Comparison of ENCODE assay signal across 9 cellular contexts in the genomic region with DNA sequence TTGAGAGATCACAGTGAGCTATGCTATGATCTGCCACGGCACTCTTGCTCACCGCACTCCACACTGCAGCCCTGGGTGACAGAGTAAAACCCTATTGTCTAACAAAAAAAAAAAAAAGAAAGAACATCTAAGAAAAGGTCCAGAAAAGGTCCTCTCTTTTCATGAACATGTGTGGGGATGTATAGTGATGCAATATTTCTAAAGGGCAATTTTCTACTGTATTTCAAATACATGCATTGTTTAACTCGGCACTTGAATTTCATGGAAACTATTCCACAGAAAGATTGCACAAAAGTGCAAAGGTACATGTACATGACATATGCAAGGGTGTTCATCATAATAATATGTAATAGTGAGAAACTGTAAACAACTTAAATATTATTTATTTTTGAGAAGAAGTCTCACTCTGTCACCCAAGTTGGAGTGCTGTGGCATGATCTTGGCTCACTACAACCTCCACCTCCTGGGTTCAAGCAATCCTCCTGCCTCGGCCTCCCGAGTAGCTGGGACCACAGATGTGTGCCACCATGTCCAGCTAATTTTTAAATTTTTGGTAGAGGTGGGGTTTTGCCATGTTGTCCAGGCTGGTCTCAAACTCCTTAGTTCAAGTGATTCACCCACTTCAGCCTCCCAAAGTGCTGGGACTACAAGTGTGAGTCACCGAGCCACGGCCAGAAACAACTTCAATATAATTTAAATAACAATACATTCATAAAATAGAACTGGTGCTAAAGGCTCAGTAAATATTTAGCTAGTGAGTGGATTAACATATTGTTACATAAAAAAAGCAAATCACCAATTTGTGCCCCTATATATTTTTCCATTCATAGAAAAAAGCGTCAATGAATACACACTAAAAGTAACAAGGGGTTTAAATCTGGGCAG. TPM values are rescaled to one million over a fixed set of nuclear protein-coding genes. Genes with fewer than 3 reads are reported as not detected.
DNase-seq lines count a peak whose midpoint lies in the region; ATAC-seq, FAIRE-seq and TF ChIP-seq lines count a peak whose summit lies in the region.
"Had no signal": no experiment of that assay in that cellular context is flagged by ENCODE, and none has a peak within 500 bp of the region (broad histone marks: within the 10 kb centered on the region; RNA-seq: fewer than 3 reads in every experiment).

No MANE protein-coding gene starts in this region.

- H3K27ac Mint-ChIP-seq in CD4-positive, CD25-positive, alpha-beta regulatory T cell: peak overlapping the region in 2 of 3 donors; percentile 84 to 98
- peak overlapping the region; percentile 99 for H3K27ac Mint-ChIP-seq in activated naive CD8-positive, alpha-beta T cell treated with anti-CD3 and anti-CD28 coated beads for 36 hours

- no peak for ATAC-seq in CD4-positive, CD25-positive, alpha-beta regulatory T cell (ENCODE audit: low read depth in 2 of 2)
- ATAC-seq in right lobe of liver (no peak), pancreas (no peak), GM21515 (IDR thresholded peaks at IDR 0.05; ENCODE audit: unreplicated experiment) (no peak)

- no peaks in the 10 kb centered on the region for H3K9me3 Mint-ChIP-seq in CD4-positive, CD25-positive, alpha-beta regulatory T cell
- no peaks in the 10 kb centered on the region for H3K9me3 Mint-ChIP-seq in activated naive CD8-positive, alpha-beta T cell treated with anti-CD3 and anti-CD28 coated beads for 36 hours
- H3K9me3 Mint-ChIP-seq: IgD-negative memory B cell had no signal

- H3K4me1 ChIP-seq in CD4-positive, CD25-positive, alpha-beta regulatory T cell (ENCODE audit: control insufficient read depth, insufficient read depth, low read length, poor library complexity, severe bottlenecking): peaks cover 33% of the 10 kb centered on the region
- peaks cover 0 to 12% (median 4%) of the 10 kb centered on the region in 4 donors for H3K4me1 ChIP-seq in right lobe of liver
- H3K4me1 ChIP-seq in pancreas: peaks cover 0 to 13% (median 11%) of the 10 kb centered on the region in 3 donors

- peak overlapping the region; percentile 88 for H3K27ac ChIP-seq in CD4-positive, CD25-positive, alpha-beta regulatory T cell (ENCODE audit: insufficient read depth, low read length, poor library complexity, severe bottlenecking)
- peak overlapping the region; percentile 96 for H3K27ac ChIP-seq in HL-60 (replicated peaks)
- H3K27ac ChIP-seq in right lobe of liver: peak overlapping the region in 2 of 3 donors; percentile 54 to 78
- peak overlapping the region in 2 of 4 donors; percentile 88 to 90 for H3K27ac ChIP-seq in pancreas

- H3K4me3 ChIP-seq in CD4-positive, CD25-positive, alpha-beta regulatory T cell (ENCODE audit: low read depth, low read length): no peak overlapping the region
- H3K4me3 ChIP-seq in HL-60 (replicated peaks; ENCODE audit: insufficient read depth, low read length): no peak overlapping the region
- peak overlapping the region in 1 of 3 donors; percentile 97 for H3K4me3 ChIP-seq in right lobe of liver
- no peak overlapping the region for H3K4me3 ChIP-seq in pancreas

- no peak for TF ChIP-seq CTCF in HL-60 (IDR thresholded peaks at IDR 0.05; ENCODE audit: insufficient read depth, low read length)
- TF ChIP-seq CTCF in right lobe of liver (IDR thresholded peaks at IDR 0.05): no peak
- TF ChIP-seq CTCF in pancreas (IDR thresholded peaks at IDR 0.05): no peak

- 82% methylated on average over 8 of the region's 8 CpGs for WGBS in right lobe of liver (ENCODE audit: insufficient coverage, low coverage, low lambda C conversion rate, missing lambda C conversion rate)
- WGBS in pancreas, 2 donors: 86 to 92% methylated on average over 8 of the region's 8 CpGs

- H3K4me3 Mint-ChIP-seq in CD4-positive, CD25-positive, alpha-beta regulatory T cell: peak overlapping the region in 1 of 4 donors; percentile 99
- peak overlapping the region; percentile 100 for H3K4me3 Mint-ChIP-seq in activated naive CD8-positive, alpha-beta T cell treated with anti-CD3 and anti-CD28 coated beads for 36 hours

- H3K4me1 Mint-ChIP-seq in CD4-positive, CD25-positive, alpha-beta regulatory T cell: peaks cover 0 to 40% (median 28%) of the 10 kb centered on the region in 4 donors
- peaks cover 26% of the 10 kb centered on the region for H3K4me1 Mint-ChIP-seq in activated naive CD8-positive, alpha-beta T cell treated with anti-CD3 and anti-CD28 coated beads for 36 hours

- H3K27me3 Mint-ChIP-seq in CD4-positive, CD25-positive, alpha-beta regulatory T cell: no peaks in the 10 kb centered on the region
- peaks cover 4% of the 10 kb centered on the region for H3K27me3 Mint-ChIP-seq in activated naive CD8-positive, alpha-beta T cell treated with anti-CD3 and anti-CD28 coated beads for 36 hours
- H3K27me3 Mint-ChIP-seq: IgD-negative memory B cell had no signal

- no peaks in the 10 kb centered on the region for H3K9me3 ChIP-seq in CD4-positive, CD25-positive, alpha-beta regulatory T cell (ENCODE audit: control insufficient read depth in 2 of 2, low read length in 2 of 2)
- H3K9me3 ChIP-seq in right lobe of liver (no peaks in the 10 kb centered on the region), pancreas (no peaks in the 10 kb centered on the region)

- no peak for FAIRE-seq in pancreas (lab: Jason Lieb, UNC)

- no peaks in the 10 kb centered on the region for H3K36me3 ChIP-seq in CD4-positive, CD25-positive, alpha-beta regulatory T cell (ENCODE audit: control insufficient read depth, insufficient read depth, low read length)
- H3K36me3 ChIP-seq in right lobe of liver (no peaks in the 10 kb centered on the region), pancreas (no peaks in the 10 kb centered on the region)

- peaks cover 3% of the 10 kb centered on the region for H3K36me3 Mint-ChIP-seq in CD4-positive, CD25-positive, alpha-beta regulatory T cell
- H3K36me3 Mint-ChIP-seq in activated naive CD8-positive, alpha-beta T cell treated with anti-CD3 and anti-CD28 coated beads for 36 hours: peaks cover 31% of the 10 kb centered on the region
- H3K36me3 Mint-ChIP-seq: IgD-negative memory B cell had no signal

- intact Hi-C loops in right lobe of liver (cut with DNase I): no loop called here
- intact Hi-C loops in pancreas (cut with DNase I): no loop called here

- no peak for DNase-seq in CD4-positive, CD25-positive, alpha-beta regulatory T cell
- DNase-seq in HL-60 (ENCODE audit: low read depth in 1 of 2, low spot score in 1 of 2) (no peak), right lobe of liver (no peak), pancreas (no peak), NCI-H2227 (lab: John Stamatoyannopoulos, UW; ENCODE audit: unreplicated experiment) (no peak), NCI-H2171 treated with DMSO at 0.1 percent for 48 hours (lab: John Stamatoyannopoulos, UW) (no peak)
- no peak for DNase-seq in activated naive CD8-positive, alpha-beta T cell treated with anti-CD3 and anti-CD28 coated beads for 36 hours

- H3K27me3 ChIP-seq in CD4-positive, CD25-positive, alpha-beta regulatory T cell (ENCODE audit: control insufficient read depth, insufficient read depth, low read length): no peaks in the 10 kb centered on the region
- H3K27me3 ChIP-seq in HL-60 (ENCODE audit: insufficient read depth, poor library complexity, severe bottlenecking) (no peaks in the 10 kb centered on the region), right lobe of liver (no peaks in the 10 kb centered on the region), pancreas (no peaks in the 10 kb centered on the region)

- no peak for TF ChIP-seq POLR2A in right lobe of liver (IDR thresholded peaks at IDR 0.05)

RNA-seq across cellular contexts. Expression of gene PPRC1, which starts 1.3 kb away (rescaled TPM):
- 35.3 TPM for total RNA-seq in CD4-positive, CD25-positive, alpha-beta regulatory T cell
- polyA plus RNA-seq in CD4-positive, CD25-positive, alpha-beta regulatory T cell: 10 to 100 TPM in 2 of 4 donors, 1 to 10 TPM in 2; 6.6 to 13.0 (median 8.7) TPM
- 100 to 1,000 TPM; 104 to 111 TPM for total RNA-seq in activated naive CD8-positive, alpha-beta T cell treated with anti-CD3 and anti-CD28 coated beads for 36 hours
- total RNA-seq in right lobe of liver: 10 to 100 TPM in 3 of 6 experiments, 1 to 10 TPM in 3; 7.9 to 18.2 (median 10.3) TPM
- 10 to 100 TPM; 11.7 to 20.4 (median 16.9) TPM for total RNA-seq in pancreas
- polyA plus RNA-seq in pancreas: 10 to 100 TPM; 26.4 to 31.2 TPM

RNA-seq across cellular contexts. Expression of gene LDB1, which starts 11.4 kb away (rescaled TPM):
- total RNA-seq in CD4-positive, CD25-positive, alpha-beta regulatory T cell: 120 TPM
- polyA plus RNA-seq in CD4-positive, CD25-positive, alpha-beta regulatory T cell: 10 to 100 TPM; 18.1 to 30.5 (median 27.1) TPM
- 10 to 100 TPM; 68.0 to 71.5 TPM for total RNA-seq in activated naive CD8-positive, alpha-beta T cell treated with anti-CD3 and anti-CD28 coated beads for 36 hours
- 10 to 100 TPM; 11.2 to 14.7 (median 13.0) TPM for total RNA-seq in right lobe of liver
- total RNA-seq in pancreas: 10 to 100 TPM; 12.5 to 32.1 (median 16.5) TPM
- polyA plus RNA-seq in pancreas: 10 to 100 TPM; 20.1 to 26.2 TPM

RNA-seq across cellular contexts. Expression of gene NOLC1, which starts 20.7 kb away (rescaled TPM):
- 35.6 TPM for total RNA-seq in CD4-positive, CD25-positive, alpha-beta regulatory T cell
- polyA plus RNA-seq in CD4-positive, CD25-positive, alpha-beta regulatory T cell: 10 to 100 TPM; 29.5 to 46.5 (median 42.1) TPM
- 100 to 1,000 TPM; 337 to 346 TPM for total RNA-seq in activated naive CD8-positive, alpha-beta T cell treated with anti-CD3 and anti-CD28 coated beads for 36 hours
- total RNA-seq in right lobe of liver (10 to 100 TPM; 16.0 to 60.2 (median 27.3) TPM), pancreas (10 to 100 TPM; 14.8 to 33.7 (median 27.6) TPM)
- polyA plus RNA-seq in pancreas: 10 to 100 TPM; 15.1 to 23.8 TPM
